Comparison of ENCODE assay signal across 27 cellular contexts in the genomic region with DNA sequence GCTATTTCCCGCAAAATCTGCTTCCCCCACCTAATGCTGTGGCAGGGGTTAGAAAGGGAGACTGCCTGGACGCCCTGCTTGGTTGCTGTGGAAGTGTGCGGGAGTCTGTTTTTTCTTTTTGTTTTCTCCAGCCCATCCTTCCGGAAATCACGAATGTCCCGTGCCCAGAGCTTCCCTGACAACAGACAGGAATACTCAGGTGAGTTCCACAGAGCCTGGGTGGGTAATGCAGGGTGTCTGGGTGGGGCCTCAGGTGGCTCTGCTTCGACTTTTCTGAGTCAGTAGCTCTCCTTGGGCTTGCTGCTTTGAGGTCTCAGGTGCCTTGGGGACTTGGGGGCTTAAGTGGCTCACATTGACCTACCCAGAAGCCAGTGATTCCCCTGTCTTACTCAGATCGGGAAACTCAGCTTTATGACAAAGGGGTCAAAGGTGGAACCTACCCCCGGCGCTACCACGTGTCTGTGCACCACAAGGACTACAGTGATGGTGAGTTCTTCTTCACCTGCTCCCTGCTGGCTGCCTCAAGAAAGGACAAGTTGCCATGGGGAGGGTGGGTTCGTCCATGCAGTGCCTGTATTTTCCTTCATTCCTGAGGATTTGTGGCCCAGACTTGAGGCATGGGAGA. TPM values are rescaled to one million over a fixed set of nuclear protein-coding genes. Genes with fewer than 3 reads are reported as not detected.
DNase-seq lines count a peak whose midpoint lies in the region; ATAC-seq and TF ChIP-seq lines count a peak whose summit lies in the region.
"Had no signal": no experiment of that assay in that cellular context is flagged by ENCODE, and none has a peak within 500 bp of the region (broad histone marks: within the 10 kb centered on the region; RNA-seq: fewer than 3 reads in every experiment).

No MANE protein-coding gene starts in this region.

- H3K4me1 ChIP-seq in neutrophil (ENCODE audit: control insufficient read depth in 1 of 2, insufficient read depth in 1 of 2, low read depth in 1 of 2, low read length in 1 of 2) (no peaks in the 10 kb centered on the region), SJCRH30 (no peaks in the 10 kb centered on the region)
- H3K4me1 ChIP-seq: BE2C, Caco-2 had no signal

- H3K4me1 Mint-ChIP-seq in activated CD4-positive, alpha-beta memory T cell treated with anti-CD3 and anti-CD28 coated beads for 36 hours (ENCODE audit: low read depth) = peaks cover 22% of the 10 kb centered on the region
- peaks cover 1% of the 10 kb centered on the region for H3K4me1 Mint-ChIP-seq in activated CD4-positive, alpha-beta memory T cell treated with anti-CD3 and anti-CD28 coated beads, Interleukin-2, amount 10 ng/mL, durations not matched to agents 7 days and 5 days
- H3K4me1 Mint-ChIP-seq in T-helper 17 cell = peaks cover 16% of the 10 kb centered on the region
- H3K4me1 Mint-ChIP-seq: endodermal cell had no signal

- no peak overlapping the region for H3K4me3 Mint-ChIP-seq in activated CD4-positive, alpha-beta memory T cell treated with anti-CD3 and anti-CD28 coated beads for 36 hours
- no peak overlapping the region for H3K4me3 Mint-ChIP-seq in activated CD4-positive, alpha-beta memory T cell treated with anti-CD3 and anti-CD28 coated beads, Interleukin-2, amount 10 ng/mL, durations not matched to agents 7 days and 5 days
- H3K4me3 Mint-ChIP-seq in T-helper 17 cell = no peak overlapping the region
- H3K4me3 Mint-ChIP-seq: endodermal cell; T-helper 1 cell treated with Interleukin-12 subunit alpha and Interleukin-12 subunit beta and Interleukin-4 antibody, amounts not matched to agents 30 μg/mL and 1 μg/mL, for 36 hours had no signal

- H3K27me3 ChIP-seq in neutrophil (no peaks in the 10 kb centered on the region), SJCRH30 (no peaks in the 10 kb centered on the region)
- H3K27me3 ChIP-seq: BE2C, transverse colon had no signal

- POLR2A ChIA-PET in activated CD4-positive, alpha-beta memory T cell treated with anti-CD3 and anti-CD28 coated beads for 36 hours (lab: Charles Lee) = interaction anchor here (1.8 kb wide), 1 partner anchor 9 kb away, joined by 5 read pairs; no protein-coding TSS in a partner anchor
- POLR2A ChIA-PET in activated CD4-positive, alpha-beta memory T cell treated with anti-CD3 and anti-CD28 coated beads, Interleukin-2, amount 10 ng/mL, durations not matched to agents 7 days and 5 days (lab: Charles Lee) = interaction anchor here (1.2 to 5.3 kb wide), 2 partner anchors 8 to 21 kb away, joined by 3 to 25 read pairs; no protein-coding TSS in a partner anchor

- H3K27ac Mint-ChIP-seq in activated CD4-positive, alpha-beta memory T cell treated with anti-CD3 and anti-CD28 coated beads for 36 hours = peak overlapping the region; percentile 65
- H3K27ac Mint-ChIP-seq in activated CD4-positive, alpha-beta memory T cell treated with anti-CD3 and anti-CD28 coated beads, Interleukin-2, amount 10 ng/mL, durations not matched to agents 7 days and 5 days = no peak overlapping the region
- H3K27ac Mint-ChIP-seq in T-helper 17 cell = peak overlapping the region; percentile 56
- H3K27ac Mint-ChIP-seq: endodermal cell; T-helper 1 cell treated with Interleukin-12 subunit alpha and Interleukin-12 subunit beta and Interleukin-4 antibody, amounts not matched to agents 30 μg/mL and 1 μg/mL, for 36 hours had no signal

- no peaks in the 10 kb centered on the region for H3K9me3 ChIP-seq in T-helper 17 cell (ENCODE audit: control insufficient read depth, low read length, poor library complexity, severe bottlenecking)
- H3K9me3 ChIP-seq in neutrophil = no peaks in the 10 kb centered on the region
- no peaks in the 10 kb centered on the region for H3K9me3 ChIP-seq in SJCRH30 (replicated peaks)
- H3K9me3 ChIP-seq: BE2C, Caco-2, lower lobe of right lung, transverse colon had no signal

- CTCF ChIA-PET in activated CD4-positive, alpha-beta memory T cell treated with anti-CD3 and anti-CD28 coated beads for 36 hours (lab: Charles Lee) = interaction anchor here (0.9 to 1.0 kb wide), 2 partner anchors 22 to 160 kb away, joined by 3 read pairs; no protein-coding TSS in a partner anchor
- CTCF ChIA-PET in activated CD4-positive, alpha-beta memory T cell treated with anti-CD3 and anti-CD28 coated beads, Interleukin-2, amount 10 ng/mL, durations not matched to agents 7 days and 5 days (lab: Charles Lee) = no interaction called here

- H3K27ac ChIP-seq in neutrophil = peak overlapping the region; percentile 4
- no peak overlapping the region for H3K27ac ChIP-seq in SJCRH30
- H3K27ac ChIP-seq: coronary artery, KMS-11, lower lobe of right lung, transverse colon had no signal

- intact Hi-C loops in activated CD4-positive, alpha-beta memory T cell treated with anti-CD3 and anti-CD28 coated beads for 36 hours (cut with micrococcal nuclease) = no loop called here

- no peaks in the 10 kb centered on the region for H3K27me3 Mint-ChIP-seq in activated CD4-positive, alpha-beta memory T cell treated with anti-CD3 and anti-CD28 coated beads for 36 hours
- no peaks in the 10 kb centered on the region for H3K27me3 Mint-ChIP-seq in activated CD4-positive, alpha-beta memory T cell treated with anti-CD3 and anti-CD28 coated beads, Interleukin-2, amount 10 ng/mL, durations not matched to agents 7 days and 5 days
- no peaks in the 10 kb centered on the region for H3K27me3 Mint-ChIP-seq in T-helper 17 cell

- peak; percentile 41 for DNase-seq in activated CD4-positive, alpha-beta memory T cell treated with anti-CD3 and anti-CD28 coated beads for 36 hours
- DNase-seq in activated CD4-positive, alpha-beta memory T cell treated with anti-CD3 and anti-CD28 coated beads, Interleukin-2, amount 10 ng/mL, durations not matched to agents 7 days and 5 days = no peak
- DNase-seq in GM12865 (ENCODE audit: low read depth) = peak; percentile 40
- no peak for DNase-seq in T-helper 17 cell
- DNase-seq in GM10266 (ENCODE audit: extremely low spot score) = no peak
- no peak for DNase-seq in SJCRH30
- DNase-seq: activated CD4-positive, alpha-beta T cell treated with anti-CD3 and anti-CD28 coated beads, Interleukin-2, amount 50 U/mL, for 48 hours; amniotic stem cell; BE2C; Caco-2; DMS79 treated with DMSO at 0.1 percent for 48 hours; endodermal cell; HCEC 1CT; lower lobe of right lung; NCI-H146; NCI-H510A treated with DMSO at 0.1 percent for 48 hours; occipital lobe; SIG-M5; small intestine; stimulated activated CD4-positive, alpha-beta T cell treated with anti-CD3 and anti-CD28 coated beads, Interleukin-4, amount 100 ng/mL, for 1 hour; transverse colon had no signal

- H3K36me3 Mint-ChIP-seq in activated CD4-positive, alpha-beta memory T cell treated with anti-CD3 and anti-CD28 coated beads for 36 hours = peaks cover 23% of the 10 kb centered on the region
- H3K36me3 Mint-ChIP-seq in activated CD4-positive, alpha-beta memory T cell treated with anti-CD3 and anti-CD28 coated beads, Interleukin-2, amount 10 ng/mL, durations not matched to agents 7 days and 5 days (ENCODE audit: low read depth) = peaks cover 43% of the 10 kb centered on the region
- peaks cover 2% of the 10 kb centered on the region for H3K36me3 Mint-ChIP-seq in T-helper 17 cell (ENCODE audit: low read depth)

- H3K4me3 ChIP-seq in GM12865 (ENCODE audit: low read depth, low read length) (no peak overlapping the region), neutrophil (ENCODE audit: low read depth in 1 of 2, low read length in 1 of 2) (no peak overlapping the region), SJCRH30 (no peak overlapping the region)
- H3K4me3 ChIP-seq: coronary artery, lower lobe of right lung, transverse colon had no signal

- TF ChIP-seq CTCF in GM12865 (IDR thresholded peaks at IDR 0.05; ENCODE audit: insufficient read depth, low read depth, low read length, missing control alignments) (no peak), neutrophil (IDR thresholded peaks at IDR 0.05) (no peak), GM10266 (IDR thresholded peaks at IDR 0.05; ENCODE audit: control insufficient read depth, insufficient read depth, low read depth, missing control alignments) (no peak)

- H3K9me3 Mint-ChIP-seq in activated CD4-positive, alpha-beta memory T cell treated with anti-CD3 and anti-CD28 coated beads for 36 hours = no peaks in the 10 kb centered on the region
- no peaks in the 10 kb centered on the region for H3K9me3 Mint-ChIP-seq in activated CD4-positive, alpha-beta memory T cell treated with anti-CD3 and anti-CD28 coated beads, Interleukin-2, amount 10 ng/mL, durations not matched to agents 7 days and 5 days
- H3K9me3 Mint-ChIP-seq: endodermal cell; T-helper 1 cell treated with Interleukin-12 subunit alpha and Interleukin-12 subunit beta and Interleukin-4 antibody, amounts not matched to agents 30 μg/mL and 1 μg/mL, for 36 hours had no signal

- ATAC-seq in T-helper 17 cell (no peak), HG02884 (IDR thresholded peaks at IDR 0.05; ENCODE audit: unreplicated experiment) (no peak)
- ATAC-seq: lower lobe of right lung, Panc1 had no signal

- H3K36me3 ChIP-seq in neutrophil (peaks cover 94% of the 10 kb centered on the region), SJCRH30 (peaks cover 2% of the 10 kb centered on the region; the same call in 1 of the 2 replicates)

RNA-seq across cellular contexts. Expression of gene LIMD2, which starts 11.4 kb away (rescaled TPM):
- total RNA-seq in activated CD4-positive, alpha-beta memory T cell treated with anti-CD3 and anti-CD28 coated beads for 36 hours = 100 to 1,000 TPM; 146 to 150 TPM
- total RNA-seq in activated CD4-positive, alpha-beta memory T cell treated with anti-CD3 and anti-CD28 coated beads, Interleukin-2, amount 10 ng/mL, durations not matched to agents 7 days and 5 days = 100 to 1,000 TPM; 394 to 401 TPM
- 100 to 1,000 TPM; 451 to 473 TPM for total RNA-seq in T-helper 17 cell
- 23.1 and 23.2 TPM in 2 replicates for total RNA-seq in SJCRH30 (2014; rRNA removed; shearing (Covaris generic))

RNA-seq across cellular contexts. Expression of gene STRADA, which starts 53.1 kb away (rescaled TPM):
- 10 to 100 TPM; 64.8 to 69.7 TPM for total RNA-seq in activated CD4-positive, alpha-beta memory T cell treated with anti-CD3 and anti-CD28 coated beads for 36 hours
- total RNA-seq in activated CD4-positive, alpha-beta memory T cell treated with anti-CD3 and anti-CD28 coated beads, Interleukin-2, amount 10 ng/mL, durations not matched to agents 7 days and 5 days = 10 to 100 TPM; 53.1 to 59.4 TPM
- 10 to 100 TPM; 44.5 to 50.2 TPM for total RNA-seq in T-helper 17 cell
- 16.8 and 23.2 TPM in 2 replicates for total RNA-seq in SJCRH30 (2014; rRNA removed; shearing (Covaris generic))

Comparison
In these comparisons a context has a peak if more than half of its experiments do, and no peak if none do; other contexts are left out.
1. DNase-seq: peak in activated CD4-positive, alpha-beta memory T cell treated with anti-CD3 and anti-CD28 coated beads for 36 hours (single experiment) and GM12865 (single experiment); none in activated CD4-positive, alpha-beta memory T cell treated with anti-CD3 and anti-CD28 coated beads, Interleukin-2, amount 10 ng/mL, durations not matched to agents 7 days and 5 days (single experiment), T-helper 17 cell (0 of 3), GM10266 (single experiment) and SJCRH30 (0 of 2).